ENCODE assay signal across 32 cellular contexts in the genomic region with DNA sequence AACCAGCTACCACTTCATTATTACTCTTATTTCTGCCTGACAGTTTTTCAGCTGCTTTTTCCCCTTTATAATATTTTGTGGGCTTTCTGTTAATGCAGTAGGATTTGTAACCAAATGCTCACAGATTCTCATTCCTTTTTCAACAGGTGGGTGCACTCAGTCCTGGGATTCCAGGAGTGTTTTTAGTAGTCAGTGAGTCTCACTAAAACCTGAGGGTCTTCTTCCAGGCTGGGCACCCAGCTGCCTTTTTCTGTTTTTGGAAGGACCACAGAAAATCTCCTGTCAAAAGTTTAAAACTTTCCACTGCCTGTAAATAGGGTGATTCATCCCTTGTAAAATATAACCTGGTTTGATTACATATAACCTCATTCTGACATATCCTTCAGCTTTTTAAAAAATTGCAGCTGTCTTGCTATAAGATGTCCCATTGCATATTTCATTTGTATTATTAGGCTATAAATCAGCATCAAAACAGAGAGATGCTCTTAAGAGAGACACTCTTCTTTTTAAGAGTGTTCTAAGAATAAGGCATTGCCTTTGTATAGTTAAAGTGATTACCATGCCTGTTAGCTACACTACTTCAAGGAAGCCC.
"Had no signal": no experiment of that assay in that cellular context is flagged by ENCODE, and none has a peak within 500 bp of the region (broad histone marks: within the 10 kb centered on the region; RNA-seq: fewer than 3 reads in every experiment).

No MANE protein-coding gene starts in this region.

- H3K4me1 ChIP-seq: psoas muscle, sigmoid colon, vagina had no signal

- H3K36me3 ChIP-seq: pancreas, sigmoid colon, vagina had no signal

- H3K27ac ChIP-seq: pancreas, psoas muscle, sigmoid colon, vagina, VCaP had no signal

- H3K4me3 ChIP-seq: pancreas, psoas muscle, sigmoid colon, smooth muscle cell, vagina had no signal

- FAIRE-seq: astrocyte, endothelial cell of umbilical vein, pancreas had no signal

- H3K4me2 ChIP-seq: smooth muscle cell had no signal

- H3K27me3 ChIP-seq: pancreas, sigmoid colon, vagina had no signal

- ATAC-seq: left colon; pancreas; psoas muscle; stimulated activated memory B cell treated with anti-CD40 and anti-IgM and Interleukin-4, amounts not matched to agents 10 μg/mL and 1 μg/mL and 100 μg/mL, for 72 hours; stimulated activated naive CD8-positive, alpha-beta T cell treated with anti-CD3 and anti-CD28 coated beads, Interleukin-15, amount 100 ng/mL, for 72 hours had no signal

- DNase-seq: activated CD4-positive, alpha-beta memory T cell treated with anti-CD3 and anti-CD28 coated beads for 36 hours; activated CD4-positive, alpha-beta T cell treated with anti-CD3 and anti-CD28 coated beads for 48 hours; activated CD8-positive, alpha-beta memory T cell treated with anti-CD3 and anti-CD28 coated beads, Interleukin-2, amount 50 U/mL, for 4 hours; activated gamma-delta T cell; activated naive CD4-positive, alpha-beta T cell treated with anti-CD3 and anti-CD28 coated beads, Interleukin-2, amount 50 U/mL, for 16 hours; activated T-cell treated with anti-CD3 and anti-CD28 coated beads, Interleukin-2, amount 50 U/mL, for 24 hours; amniotic stem cell; caudate nucleus; cortex of kidney; foreskin fibroblast; head of caudate nucleus; hippocampal formation; kidney; left colon; mammary epithelial cell; naive B cell; nucleus accumbens; pancreas; psoas muscle; sigmoid colon; stimulated activated CD4-positive, alpha-beta T cell treated with anti-CD3 and anti-CD28 coated beads, Interleukin-1b, Interleukin-23, amount 100 ng/mL, for 48 hours; stimulated activated CD4-positive, alpha-beta T cell treated with anti-CD3 and anti-CD28 coated beads, Interleukin-4, amount 100 ng/mL, for 4 hours; stimulated activated CD8-positive, alpha-beta memory T cell treated with anti-CD3 and anti-CD28 coated beads, Interleukin-4, amount 100 ng/mL, for 48 hours; stimulated activated naive CD8-positive, alpha-beta T cell treated with anti-CD3 and anti-CD28 coated beads, Interleukin-15, amount 100 ng/mL, for 72 hours; substantia nigra; T-helper 9 cell had no signal

- H3K9me3 ChIP-seq: pancreas, psoas muscle, sigmoid colon, vagina had no signal
